In genomic region chr5:158456756-158457155, GRCh38 we compare ENCODE assay signal across 11 cellular contexts.
A peak's percentile ranks its signal among the peaks of the same experiment; 100 is the strongest.
DNase-seq lines count a peak whose midpoint lies in the region; ATAC-seq and TF ChIP-seq lines count a peak whose summit lies in the region.
"Had no signal": no experiment of that assay in that cellular context is flagged by ENCODE, and none has a peak within 500 bp of the region (broad histone marks: within the 10 kb centered on the region; RNA-seq: fewer than 3 reads in every experiment).

No MANE protein-coding gene starts in this region.

- TF ChIP-seq CTCF in brain (conservative IDR thresholded peaks at IDR 0.05) (no peak), osteocyte (IDR thresholded peaks at IDR 0.05) (no peak)

- H3K36me3 Mint-ChIP-seq in brain (no peaks in the 10 kb centered on the region), osteocyte (ENCODE audit: unreplicated experiment) (no peaks in the 10 kb centered on the region)
- H3K36me3 Mint-ChIP-seq in activated naive CD4-positive, alpha-beta T cell treated with anti-CD3 and anti-CD28 coated beads, Interleukin-2, amount 10 ng/mL, durations not matched to agents 7 days and 5 days = no peaks in the 10 kb centered on the region

- CTCF ChIA-PET in activated naive CD4-positive, alpha-beta T cell treated with anti-CD3 and anti-CD28 coated beads, Interleukin-2, amount 10 ng/mL, durations not matched to agents 7 days and 5 days (lab: Charles Lee) = interaction anchor here (0.5 to 0.6 kb wide), 2 partner anchors 172 to 300 kb away, joined by 3 read pairs; no protein-coding TSS in a partner anchor

- H3K9me3 Mint-ChIP-seq in brain = no peaks in the 10 kb centered on the region
- H3K9me3 Mint-ChIP-seq in osteocyte (ENCODE audit: unreplicated experiment) = no peaks in the 10 kb centered on the region
- H3K9me3 Mint-ChIP-seq in activated naive CD4-positive, alpha-beta T cell treated with anti-CD3 and anti-CD28 coated beads, Interleukin-2, amount 10 ng/mL, durations not matched to agents 7 days and 5 days = no peaks in the 10 kb centered on the region

- H3K27ac Mint-ChIP-seq in brain (peak overlapping the region in 3 of 5 experiments; percentile 32 to 65 (median 65)), osteocyte (ENCODE audit: unreplicated experiment) (peak overlapping the region; percentile 47)
- no peak overlapping the region for H3K27ac Mint-ChIP-seq in activated naive CD4-positive, alpha-beta T cell treated with anti-CD3 and anti-CD28 coated beads, Interleukin-2, amount 10 ng/mL, durations not matched to agents 7 days and 5 days

- peaks cover 12% of the 10 kb centered on the region for H3K4me1 Mint-ChIP-seq in brain
- peaks cover 18% of the 10 kb centered on the region for H3K4me1 Mint-ChIP-seq in osteocyte (ENCODE audit: unreplicated experiment)
- H3K4me1 Mint-ChIP-seq in activated naive CD4-positive, alpha-beta T cell treated with anti-CD3 and anti-CD28 coated beads, Interleukin-2, amount 10 ng/mL, durations not matched to agents 7 days and 5 days = no peaks in the 10 kb centered on the region

- ATAC-seq in HG03457 (IDR thresholded peaks at IDR 0.05; ENCODE audit: unreplicated experiment) = peak; percentile 52
- ATAC-seq: left ventricle myocardium superior had no signal

- H3K27me3 Mint-ChIP-seq in brain (no peaks in the 10 kb centered on the region), osteocyte (ENCODE audit: unreplicated experiment) (no peaks in the 10 kb centered on the region)
- H3K27me3 Mint-ChIP-seq in activated naive CD4-positive, alpha-beta T cell treated with anti-CD3 and anti-CD28 coated beads, Interleukin-2, amount 10 ng/mL, durations not matched to agents 7 days and 5 days = no peaks in the 10 kb centered on the region

- DNase-seq in GM04504 (ENCODE audit: low read depth) (peak; percentile 79), osteocyte (ENCODE audit: extremely low spot score, unreplicated experiment) (no peak), T-helper 9 cell (no peak), KG1 (lab: John Stamatoyannopoulos, UW) (no peak), NCI-H187 treated with DMSO at 0.1 percent for 48 hours (lab: John Stamatoyannopoulos, UW) (no peak)
- DNase-seq in activated naive CD4-positive, alpha-beta T cell treated with anti-CD3 and anti-CD28 coated beads, Interleukin-2, amount 10 ng/mL, durations not matched to agents 7 days and 5 days = no peak
- DNase-seq: amygdala; left ventricle myocardium superior; stimulated activated CD4-positive, alpha-beta T cell treated with anti-CD3 and anti-CD28 coated beads, Interleukin-2, amount 100 ng/mL, for 48 hours had no signal

- H3K4me3 Mint-ChIP-seq in brain = no peak overlapping the region
- H3K4me3 Mint-ChIP-seq in osteocyte (ENCODE audit: unreplicated experiment) = no peak overlapping the region
- no peak overlapping the region for H3K4me3 Mint-ChIP-seq in activated naive CD4-positive, alpha-beta T cell treated with anti-CD3 and anti-CD28 coated beads, Interleukin-2, amount 10 ng/mL, durations not matched to agents 7 days and 5 days
